Comparison of ENCODE assay signal across 23 cellular contexts in genomic region chr18:48989304-48990284, GRCh38. TPM values are rescaled to one million over a fixed set of nuclear protein-coding genes. Genes with fewer than 3 reads are reported as not detected.
DNase-seq lines count a peak whose midpoint lies in the region; ATAC-seq and TF ChIP-seq lines count a peak whose summit lies in the region.
"Had no signal": no experiment of that assay in that cellular context is flagged by ENCODE, and none has a peak within 500 bp of the region (broad histone marks: within the 10 kb centered on the region; RNA-seq: fewer than 3 reads in every experiment).

No MANE protein-coding gene starts in this region.

- H3K4me3 Mint-ChIP-seq in neural progenitor cell = no peak overlapping the region
- H3K4me3 Mint-ChIP-seq in activated T-cell treated with anti-CD3 and anti-CD28 coated beads, Interleukin-2, amount 50 U/mL, for 4 hours = no peak overlapping the region
- H3K4me3 Mint-ChIP-seq: activated naive CD4-positive, alpha-beta T cell treated with anti-CD3 and anti-CD28 coated beads, Interleukin-2, amount 10 ng/mL, durations not matched to agents 7 days and 5 days; GM23338 had no signal

- H3K9ac ChIP-seq in neural progenitor cell = no peak overlapping the region

- intact Hi-C loops in Right ventricle myocardium superior (cut with DNase I) (no loop called here), left colon (cut with DNase I, micrococcal nuclease) (no loop called here)

- H3K27ac ChIP-seq in right atrium auricular region (peak overlapping the region; percentile 62 to 64), neural progenitor cell (no peak overlapping the region)
- H3K27ac ChIP-seq: C4-2B had no signal

- no peaks in the 10 kb centered on the region for H3K9me3 Mint-ChIP-seq in neural progenitor cell
- H3K9me3 Mint-ChIP-seq in activated T-cell treated with anti-CD3 and anti-CD28 coated beads, Interleukin-2, amount 50 U/mL, for 4 hours = no peaks in the 10 kb centered on the region
- H3K9me3 Mint-ChIP-seq: activated naive CD4-positive, alpha-beta T cell treated with anti-CD3 and anti-CD28 coated beads, Interleukin-2, amount 10 ng/mL, durations not matched to agents 7 days and 5 days had no signal

- H3K27me3 Mint-ChIP-seq in neural progenitor cell (ENCODE audit: insufficient read depth, low read depth) = peaks cover 11% of the 10 kb centered on the region
- H3K27me3 Mint-ChIP-seq in activated T-cell treated with anti-CD3 and anti-CD28 coated beads, Interleukin-2, amount 50 U/mL, for 4 hours (ENCODE audit: low read depth) = no peaks in the 10 kb centered on the region

- H3K27me3 ChIP-seq in right atrium auricular region (no peaks in the 10 kb centered on the region), neural progenitor cell (no peaks in the 10 kb centered on the region)
- H3K27me3 ChIP-seq: heart left ventricle had no signal

- no peaks in the 10 kb centered on the region for H3F3A ChIP-seq in neural progenitor cell (ENCODE audit: low read depth)

- H3K79me2 ChIP-seq in neural progenitor cell (ENCODE audit: low read depth) = no peaks in the 10 kb centered on the region

- no peak for ATAC-seq in Right ventricle myocardium superior (ENCODE audit: poor library complexity)
- no peak for ATAC-seq in activated T-cell treated with anti-CD3 and anti-CD28 coated beads, Interleukin-2, amount 50 U/mL, for 4 hours
- no peak for ATAC-seq in left colon
- no peak for ATAC-seq in HG03457 (IDR thresholded peaks at IDR 0.05; ENCODE audit: unreplicated experiment)
- ATAC-seq: GM23338 had no signal

- H3K36me3 ChIP-seq in right atrium auricular region (no peaks in the 10 kb centered on the region), neural progenitor cell (no peaks in the 10 kb centered on the region)
- H3K36me3 ChIP-seq: heart left ventricle had no signal

- no peak overlapping the region for H3K4me2 ChIP-seq in neural progenitor cell
- H3K4me2 ChIP-seq: GM23338 had no signal

- H4K20me1 ChIP-seq in neural progenitor cell (ENCODE audit: low read depth) = no peaks in the 10 kb centered on the region

- peaks cover 0 to 53% of the 10 kb centered on the region in 2 donors for H3K4me1 ChIP-seq in right atrium auricular region
- no peaks in the 10 kb centered on the region for H3K4me1 ChIP-seq in neural progenitor cell

- peak overlapping the region; percentile 59 for H2AFZ ChIP-seq in neural progenitor cell (replicated peaks)
- H2AFZ ChIP-seq: GM23338 had no signal

- peak overlapping the region; percentile 69 for H3K27ac Mint-ChIP-seq in neural progenitor cell
- H3K27ac Mint-ChIP-seq: activated naive CD4-positive, alpha-beta T cell treated with anti-CD3 and anti-CD28 coated beads, Interleukin-2, amount 10 ng/mL, durations not matched to agents 7 days and 5 days; GM23338 had no signal

- TF ChIP-seq CTCF in right atrium auricular region (IDR thresholded peaks at IDR 0.05) = no peak
- no peak for TF ChIP-seq CTCF in fibroblast of mammary gland (conservative IDR thresholded peaks at IDR 0.05; ENCODE audit: control insufficient read depth, insufficient read depth, low read depth, low read length)
- TF ChIP-seq CTCF in neural progenitor cell (IDR thresholded peaks at IDR 0.05) = no peak

- no peaks in the 10 kb centered on the region for H3K36me3 Mint-ChIP-seq in neural progenitor cell
- no peaks in the 10 kb centered on the region for H3K36me3 Mint-ChIP-seq in activated T-cell treated with anti-CD3 and anti-CD28 coated beads, Interleukin-2, amount 50 U/mL, for 4 hours (ENCODE audit: insufficient read depth)
- H3K36me3 Mint-ChIP-seq: activated naive CD4-positive, alpha-beta T cell treated with anti-CD3 and anti-CD28 coated beads, Interleukin-2, amount 10 ng/mL, durations not matched to agents 7 days and 5 days; brain had no signal

- H3K4me1 Mint-ChIP-seq in neural progenitor cell = peaks cover 26% of the 10 kb centered on the region
- peaks cover 1% of the 10 kb centered on the region for H3K4me1 Mint-ChIP-seq in activated T-cell treated with anti-CD3 and anti-CD28 coated beads, Interleukin-2, amount 50 U/mL, for 4 hours (ENCODE audit: low read depth)
- H3K4me1 Mint-ChIP-seq: activated naive CD4-positive, alpha-beta T cell treated with anti-CD3 and anti-CD28 coated beads, Interleukin-2, amount 10 ng/mL, durations not matched to agents 7 days and 5 days had no signal

- H3K9me3 ChIP-seq in right atrium auricular region (no peaks in the 10 kb centered on the region), neural progenitor cell (ENCODE audit: low read depth) (no peaks in the 10 kb centered on the region)
- H3K9me3 ChIP-seq: heart left ventricle had no signal

- H3K4me3 ChIP-seq in right atrium auricular region (no peak overlapping the region), fibroblast of mammary gland (ENCODE audit: control insufficient read depth, low read depth, low read length) (no peak overlapping the region), neural progenitor cell (no peak overlapping the region)
- H3K4me3 ChIP-seq: GM23338, heart left ventricle, skin epidermis had no signal

- DNase-seq in right atrium auricular region (ENCODE audit: low spot score) (no peak), Right ventricle myocardium superior (no peak), fibroblast of mammary gland (ENCODE audit: low read depth) (peak; percentile 31), neural progenitor cell (ENCODE audit: low spot score) (no peak), NCI-H82 (lab: John Stamatoyannopoulos, UW) (no peak), left colon (no peak)
- no peak for DNase-seq in activated T-cell treated with anti-CD3 and anti-CD28 coated beads, Interleukin-2, amount 50 U/mL, for 4 hours
- DNase-seq: activated CD4-positive, alpha-beta T cell treated with anti-CD3 and anti-CD28 coated beads, Interleukin-2, amount 50 U/mL, for 1 hour; activated naive CD4-positive, alpha-beta T cell treated with anti-CD3 and anti-CD28 coated beads, Interleukin-2, amount 10 ng/mL, durations not matched to agents 7 days and 5 days; activated T-cell treated with anti-CD3 and anti-CD28 coated beads for 4 hours; dermis blood vessel endothelial cell; DMS153; heart left ventricle; Karpas-422; NCI-H1105 treated with DMSO at 0.1 percent for 48 hours; NCI-H2171; NCI-H69; stimulated activated CD4-positive, alpha-beta T cell treated with anti-CD3 and anti-CD28 coated beads, Interleukin-4, amount 100 ng/mL, for 24 hours had no signal

RNA-seq across cellular contexts. Expression of gene SMAD7, which starts 38.8 kb away (rescaled TPM):
- 10 to 100 TPM; 55.1 to 98.1 TPM for total RNA-seq in right atrium auricular region
- total RNA-seq in Right ventricle myocardium superior = 14.0 TPM
- total RNA-seq in neural progenitor cell (ENCODE audit: low replicate concordance) = 1.1 and 2.0 TPM in 2 replicates
- 10 to 100 TPM in 1 of 3 donors, 1 to 10 TPM in 2; 8.0 to 13.6 (median 9.6) TPM for total RNA-seq in activated T-cell treated with anti-CD3 and anti-CD28 coated beads, Interleukin-2, amount 50 U/mL, for 4 hours
- 10 to 100 TPM; 36.4 to 50.0 TPM for total RNA-seq in left colon
